13 cellular contexts compared by ENCODE assay signal in genomic region chr21:16532841-16533240, GRCh38.
DNase-seq lines count a peak whose midpoint lies in the region; ATAC-seq and TF ChIP-seq lines count a peak whose summit lies in the region.
"Had no signal": no experiment of that assay in that cellular context is flagged by ENCODE, and none has a peak within 500 bp of the region (broad histone marks: within the 10 kb centered on the region; RNA-seq: fewer than 3 reads in every experiment).

No MANE protein-coding gene starts in this region.

- intact Hi-C loops in dorsolateral prefrontal cortex (cut with DNase I) = loop anchor here (5.0 to 10.0 kb wide), 4 partner anchors 76 to 451 kb away; no protein-coding TSS in a partner anchor

- no peak overlapping the region for H3K18ac ChIP-seq in mesenchymal stem cell (ENCODE audit: low read depth in 1 of 2, low read length in 2 of 2)

- H3K4me2 ChIP-seq in mesenchymal stem cell (ENCODE audit: low read length, poor library complexity, severe bottlenecking) = no peak overlapping the region

- peak overlapping the region; percentile 97 for H3K9ac ChIP-seq in mesenchymal stem cell (ENCODE audit: low read length)
- H3K9ac ChIP-seq: parathyroid adenoma had no signal

- H2AFZ ChIP-seq in mesenchymal stem cell (ENCODE audit: low read depth, low read length) = no peak overlapping the region
- H2AFZ ChIP-seq: parathyroid adenoma had no signal

- H3K27me3 ChIP-seq in dorsolateral prefrontal cortex = no peaks in the 10 kb centered on the region
- H3K27me3 ChIP-seq in mesenchymal stem cell (ENCODE audit: control insufficient read depth in 1 of 2, insufficient read depth in 1 of 2, low read length in 2 of 2) = no peaks in the 10 kb centered on the region
- no peaks in the 10 kb centered on the region for H3K27me3 ChIP-seq in tibial nerve
- H3K27me3 ChIP-seq: ascending aorta had no signal

- no peak overlapping the region for H4K91ac ChIP-seq in mesenchymal stem cell (ENCODE audit: low read length)

- WGBS in mesenchymal stem cell = 95% methylated on average over 4 of the region's 4 CpGs
- 35 to 40% methylated on average over 4 of the region's 4 CpGs for WGBS in tibial nerve, 2 donors

- no peak overlapping the region for H3K23ac ChIP-seq in mesenchymal stem cell (ENCODE audit: low read length in 2 of 2)

- no peak for TF ChIP-seq POLR2A in tibial nerve (IDR thresholded peaks at IDR 0.05)

- DNase-seq in DMS53 (lab: John Stamatoyannopoulos, UW) = peak; percentile 32
- DNase-seq in DMS53 treated with DMSO at 0.1 percent for 48 hours (lab: John Stamatoyannopoulos, UW; ENCODE audit: unreplicated experiment) = no peak
- DNase-seq in dorsolateral prefrontal cortex = no peak
- DNase-seq in mesenchymal stem cell = no peak
- DNase-seq in tibial nerve (ENCODE audit: low spot score in 2 of 2) = no peak
- no peak for DNase-seq in epidermal melanocyte (ENCODE audit: insufficient read length, low spot score)
- no peak for DNase-seq in NCI-H1092 (lab: John Stamatoyannopoulos, UW)
- DNase-seq: Calu3; stimulated activated naive CD8-positive, alpha-beta T cell treated with anti-CD3 and anti-CD28 coated beads, Interleukin-15, amount 100 ng/mL, for 72 hours had no signal

- ATAC-seq in HG02852 (IDR thresholded peaks at IDR 0.05; ENCODE audit: unreplicated experiment) = no peak
- ATAC-seq: stimulated activated naive CD8-positive, alpha-beta T cell treated with anti-CD3 and anti-CD28 coated beads, Interleukin-15, amount 100 ng/mL, for 72 hours had no signal

- TF ChIP-seq CTCF in dorsolateral prefrontal cortex (IDR thresholded peaks at IDR 0.05 in 54 of 56, conservative IDR thresholded peaks at IDR 0.05 in 2 of 56; ENCODE audit: low read depth in 1 of 56, partially characterized antibody in 56 of 56) (no peak), tibial nerve (IDR thresholded peaks at IDR 0.05) (no peak)

- no peaks in the 10 kb centered on the region for H3K36me3 ChIP-seq in mesenchymal stem cell (ENCODE audit: control insufficient read depth in 1 of 2, insufficient read depth in 2 of 2, low read depth in 1 of 2, low read length in 2 of 2)
- no peaks in the 10 kb centered on the region for H3K36me3 ChIP-seq in tibial nerve
- H3K36me3 ChIP-seq: ascending aorta had no signal

- H3K4me1 ChIP-seq in mesenchymal stem cell (ENCODE audit: control insufficient read depth, insufficient read depth, low read depth, low read length) = peaks cover 5% of the 10 kb centered on the region
- H3K4me1 ChIP-seq in tibial nerve = peaks cover 0 to 14% (median 0%) of the 10 kb centered on the region in 4 donors
- H3K4me1 ChIP-seq: ascending aorta, parathyroid adenoma had no signal

- peaks cover 16% of the 10 kb centered on the region for H3K79me1 ChIP-seq in mesenchymal stem cell (replicated peaks; ENCODE audit: low read length, poor library complexity, severe bottlenecking)

- H3K9me3 ChIP-seq in mesenchymal stem cell (ENCODE audit: control insufficient read depth, low read length) = no peaks in the 10 kb centered on the region
- no peaks in the 10 kb centered on the region for H3K9me3 ChIP-seq in tibial nerve
- H3K9me3 ChIP-seq: ascending aorta had no signal

- no peak overlapping the region for H2BK12ac ChIP-seq in mesenchymal stem cell (ENCODE audit: low read length in 2 of 2)

- TF ChIP-seq EP300 in tibial nerve (IDR thresholded peaks at IDR 0.05) = peak in 1 of 2 donors; percentile 13

- no peak overlapping the region for H3K14ac ChIP-seq in mesenchymal stem cell (ENCODE audit: low read length in 2 of 2)

- no peak overlapping the region for H2BK15ac ChIP-seq in mesenchymal stem cell (ENCODE audit: low read depth, poor library complexity, severe bottlenecking)

- no peak overlapping the region for H2AK5ac ChIP-seq in mesenchymal stem cell (ENCODE audit: low read length, severe bottlenecking)

- H2BK5ac ChIP-seq in mesenchymal stem cell (ENCODE audit: low read depth, low read length, poor library complexity, severe bottlenecking) = no peak overlapping the region

- peak overlapping the region in 20 of 59 donors; percentile 15 to 78 (median 66) for H3K4me3 ChIP-seq in dorsolateral prefrontal cortex
- H3K4me3 ChIP-seq in mesenchymal stem cell (ENCODE audit: insufficient read depth in 1 of 2, low read depth in 1 of 2, low read length in 2 of 2) = peak overlapping the region in 1 of 2 experiments; percentile 80
- H3K4me3 ChIP-seq in tibial nerve = no peak overlapping the region

- no peak overlapping the region for H2BK120ac ChIP-seq in mesenchymal stem cell (ENCODE audit: low read depth, low read length)

- no peak overlapping the region for H3K4ac ChIP-seq in mesenchymal stem cell (ENCODE audit: low read depth in 1 of 2, low read length in 2 of 2)

- peak overlapping the region in 56 of 59 donors; percentile 84 to 98 (median 95) for H3K27ac ChIP-seq in dorsolateral prefrontal cortex
- no peak overlapping the region for H3K27ac ChIP-seq in mesenchymal stem cell (ENCODE audit: low read length, poor library complexity, severe bottlenecking)
- H3K27ac ChIP-seq in tibial nerve = peak overlapping the region in 3 of 4 donors; percentile 89 to 91 (median 91)
- H3K27ac ChIP-seq: 22Rv1, parathyroid adenoma had no signal

- H4K8ac ChIP-seq in mesenchymal stem cell (ENCODE audit: low read length) = no peak overlapping the region
